In genomic region chr6:167092672-167093339, GRCh38 we compare ENCODE assay signal across 16 cellular contexts. TPM values are rescaled to one million over a fixed set of nuclear protein-coding genes. Genes with fewer than 3 reads are reported as not detected.
A peak's percentile ranks its signal among the peaks of the same experiment; 100 is the strongest.
DNase-seq lines count a peak whose midpoint lies in the region; ATAC-seq and TF ChIP-seq lines count a peak whose summit lies in the region.
"Had no signal": no experiment of that assay in that cellular context is flagged by ENCODE, and none has a peak within 500 bp of the region (broad histone marks: within the 10 kb centered on the region; RNA-seq: fewer than 3 reads in every experiment).

No MANE protein-coding gene starts in this region.

- peaks cover 98% of the 10 kb centered on the region for H3K4me1 Mint-ChIP-seq in activated B cell treated with CpG ODN at 0.5 μM for 24 hours
- peaks cover 37 to 83% (median 52%) of the 10 kb centered on the region in 4 donors for H3K4me1 Mint-ChIP-seq in naive thymus-derived CD8-positive, alpha-beta T cell

- H3K27me3 Mint-ChIP-seq in activated B cell treated with CpG ODN at 0.5 μM for 24 hours, result no peaks in the 10 kb centered on the region
- H3K27me3 Mint-ChIP-seq in naive thymus-derived CD8-positive, alpha-beta T cell, result no peaks in the 10 kb centered on the region

- TF ChIP-seq CTCF in DOHH2 (IDR thresholded peaks at IDR 0.05; ENCODE audit: low read depth, low read length, poor library complexity, severe bottlenecking) (no peak), activated B cell treated with CpG ODN at 0.5 μM for 24 hours (IDR thresholded peaks at IDR 0.05) (no peak), thyroid gland (IDR thresholded peaks at IDR 0.05) (no peak), gastroesophageal sphincter (IDR thresholded peaks at IDR 0.05) (no peak), foreskin keratinocyte (conservative IDR thresholded peaks at IDR 0.05) (no peak)

- H3F3A ChIP-seq in DOHH2 (ENCODE audit: control insufficient read depth, insufficient read depth), result peaks cover 60% of the 10 kb centered on the region

- H3K4me3 Mint-ChIP-seq in activated B cell treated with CpG ODN at 0.5 μM for 24 hours, result peak overlapping the region; percentile 94
- peak overlapping the region; percentile 23 to 87 (median 73) for H3K4me3 Mint-ChIP-seq in naive thymus-derived CD8-positive, alpha-beta T cell

- H3K4me2 ChIP-seq in DOHH2 (ENCODE audit: low read length), result peak overlapping the region; percentile 80

- TF ChIP-seq EP300 in gastroesophageal sphincter (IDR thresholded peaks at IDR 0.05), result no peak

- H3K27ac ChIP-seq in DOHH2 (ENCODE audit: low read depth, low read length), result no peak overlapping the region
- no peak overlapping the region for H3K27ac ChIP-seq in thyroid gland
- H3K27ac ChIP-seq in gastroesophageal sphincter, result no peak overlapping the region
- H3K27ac ChIP-seq in foreskin keratinocyte, result no peak overlapping the region
- H3K27ac ChIP-seq: sigmoid colon had no signal

- H3K4me3 ChIP-seq in DOHH2 (ENCODE audit: low read length) (peak overlapping the region; percentile 70), thyroid gland (replicated peaks in 1 of 3) (no peak overlapping the region), gastroesophageal sphincter (no peak overlapping the region)
- H3K4me3 ChIP-seq: sigmoid colon had no signal

- POLR2A ChIA-PET in activated B cell treated with CpG ODN at 0.5 μM for 24 hours (lab: Charles Lee), result interaction anchor here (1.7 to 10.1 kb wide), 14 partner anchors 10 to 142 kb away, joined by 5 to 970 read pairs (median 50); partner anchors contain the start of genes CCR6, CEP43 and RNASET2
- POLR2A ChIA-PET in naive thymus-derived CD8-positive, alpha-beta T cell (lab: Charles Lee), result interaction anchor here (1.9 kb wide), 1 partner anchor 49 kb away, joined by 4 read pairs; no protein-coding TSS in a partner anchor

- no peaks in the 10 kb centered on the region for H4K20me1 ChIP-seq in DOHH2 (ENCODE audit: control insufficient read depth, insufficient read depth, low read depth, low read length)

- H3K27me3 ChIP-seq in DOHH2 (ENCODE audit: control insufficient read depth, low read length), result no peaks in the 10 kb centered on the region
- no peaks in the 10 kb centered on the region for H3K27me3 ChIP-seq in thyroid gland
- no peaks in the 10 kb centered on the region for H3K27me3 ChIP-seq in gastroesophageal sphincter
- no peaks in the 10 kb centered on the region for H3K27me3 ChIP-seq in foreskin keratinocyte
- H3K27me3 ChIP-seq: sigmoid colon had no signal

- ATAC-seq in GM19438 (IDR thresholded peaks at IDR 0.05; ENCODE audit: low read depth, unreplicated experiment) (peak; percentile 18), activated B cell treated with CpG ODN at 0.5 μM for 24 hours (ENCODE audit: low read depth) (no peak), gastroesophageal sphincter (no peak), foreskin keratinocyte (no peak)
- ATAC-seq in naive thymus-derived CD8-positive, alpha-beta T cell, result no peak

- H3K36me3 Mint-ChIP-seq in activated B cell treated with CpG ODN at 0.5 μM for 24 hours (ENCODE audit: low read depth), result peaks cover 16% of the 10 kb centered on the region
- peaks cover 0 to 9% (median 5%) of the 10 kb centered on the region in 3 donors for H3K36me3 Mint-ChIP-seq in naive thymus-derived CD8-positive, alpha-beta T cell

- WGBS in thyroid gland, 2 donors, result 81 to 88% methylated on average over 16 of the region's 16 CpGs
- 75 to 79% methylated on average over 4 to 8 of the region's 16 CpGs for WGBS in gastroesophageal sphincter (ENCODE audit: low coverage in 1 of 2), 2 donors

- no peaks in the 10 kb centered on the region for H3K79me2 ChIP-seq in DOHH2 (ENCODE audit: control insufficient read depth, low read length)

- H3K4me1 ChIP-seq in DOHH2 (ENCODE audit: control insufficient read depth, low read length) (peaks cover 90% of the 10 kb centered on the region), thyroid gland (no peaks in the 10 kb centered on the region), gastroesophageal sphincter (peaks cover 0 to 7% (median 0%) of the 10 kb centered on the region in 3 donors), foreskin keratinocyte (no peaks in the 10 kb centered on the region)

- intact Hi-C loops in activated B cell treated with CpG ODN at 0.5 μM for 24 hours (cut with micrococcal nuclease), result no loop called here
- intact Hi-C loops in thyroid gland (cut with DNase I), result no loop called here

- H3K36me3 ChIP-seq in DOHH2 (ENCODE audit: control insufficient read depth, low read length) (no peaks in the 10 kb centered on the region), thyroid gland (no peaks in the 10 kb centered on the region), gastroesophageal sphincter (no peaks in the 10 kb centered on the region)
- H3K36me3 ChIP-seq: sigmoid colon had no signal

- peak overlapping the region; percentile 100 for H3K27ac Mint-ChIP-seq in activated B cell treated with CpG ODN at 0.5 μM for 24 hours
- peak overlapping the region in 7 of 10 donors; percentile 52 to 90 (median 87) for H3K27ac Mint-ChIP-seq in naive thymus-derived CD8-positive, alpha-beta T cell

- DNase-seq in activated B cell treated with CpG ODN at 0.5 μM for 24 hours, result no peak
- no peak for DNase-seq in naive thymus-derived CD8-positive, alpha-beta T cell
- DNase-seq in thyroid gland, result no peak
- no peak for DNase-seq in RKO (ENCODE audit: low spot score)
- no peak for DNase-seq in foreskin keratinocyte
- DNase-seq: effector CD4-positive, alpha-beta T cell; foreskin melanocyte; IMR-90; kidney glomerular epithelial cell; NCI-H146; NCI-H510A; sigmoid colon had no signal

- H3K9me3 ChIP-seq in DOHH2 (ENCODE audit: control insufficient read depth, insufficient read depth, low read length) (no peaks in the 10 kb centered on the region), thyroid gland (no peaks in the 10 kb centered on the region), gastroesophageal sphincter (peaks cover 0 to 8% (median 0%) of the 10 kb centered on the region in 3 donors)
- H3K9me3 ChIP-seq: sigmoid colon had no signal

- peaks cover 2% of the 10 kb centered on the region for H3K9me3 Mint-ChIP-seq in activated B cell treated with CpG ODN at 0.5 μM for 24 hours
- H3K9me3 Mint-ChIP-seq in naive thymus-derived CD8-positive, alpha-beta T cell, result peaks cover 0 to 13% (median 4%) of the 10 kb centered on the region in 9 donors

- no peaks in the 10 kb centered on the region for H3K9me2 ChIP-seq in DOHH2 (replicated peaks; ENCODE audit: control insufficient read depth, low read length)

- TF ChIP-seq POLR2A in thyroid gland (IDR thresholded peaks at IDR 0.05) (no peak), gastroesophageal sphincter (IDR thresholded peaks at IDR 0.05) (no peak)

- CTCF ChIA-PET in activated B cell treated with CpG ODN at 0.5 μM for 24 hours (lab: Charles Lee), result interaction anchor here (0.7 to 11.5 kb wide), 7 partner anchors 10 to 59 kb away, joined by 3 to 145 read pairs (median 5); partner anchors contain the start of gene CCR6

RNA-seq across cellular contexts. Expression of gene CCR6, which starts 30.1 kb away (rescaled TPM):
- total RNA-seq in activated B cell treated with CpG ODN at 0.5 μM for 24 hours, result 26.2 and 28.9 TPM in 2 replicates
- total RNA-seq in naive thymus-derived CD8-positive, alpha-beta T cell, result 1 to 10 TPM in 1 of 2 experiments, under 1 TPM in 1; 0.10 to 1.1 TPM
- under 1 TPM; 0.26 to 0.51 (median 0.27) TPM for polyA plus RNA-seq in naive thymus-derived CD8-positive, alpha-beta T cell
- total RNA-seq in thyroid gland, result under 1 TPM in 1 of 4 donors, not detected in 3; 0.78 TPM
- total RNA-seq in gastroesophageal sphincter, result not detected
- total RNA-seq in foreskin keratinocyte, result not detected in 2 replicates
- polyA plus RNA-seq in foreskin keratinocyte, result not detected in 2 replicates
- total RNA-seq: astrocyte, IMR-90, sigmoid colon had no signal
- polyA plus RNA-seq: IMR-90 had no signal

Comparison
In these comparisons a context has a peak if more than half of its experiments do, and no peak if none do; other contexts are left out.
1. RNA of gene CCR6, which starts 30.1 kb away (total RNA-seq): 26.2 to 28.9 TPM in activated B cell treated with CpG ODN at 0.5 μM for 24 hours; 0.10 to 1.1 TPM in naive thymus-derived CD8-positive, alpha-beta T cell, 0.78 TPM in thyroid gland, not detected in gastroesophageal sphincter and not detected in foreskin keratinocyte; every median in the first group is over 10 times any median in the second.